8 cellular contexts compared by ENCODE assay signal in genomic region chr15:94327356-94327936, GRCh38.
A peak's percentile ranks its signal among the peaks of the same experiment; 100 is the strongest.
DNase-seq lines count a peak whose midpoint lies in the region; TF ChIP-seq lines count a peak whose summit lies in the region.

No MANE protein-coding gene starts in this region.

- H3K27me3 Mint-ChIP-seq in CD4-positive, alpha-beta memory T cell, result no peaks in the 10 kb centered on the region

- peaks cover 5 to 28% (median 11%) of the 10 kb centered on the region in 3 donors for H3K4me1 ChIP-seq in esophagus squamous epithelium
- H3K4me1 ChIP-seq in CD4-positive, alpha-beta memory T cell (ENCODE audit: insufficient read depth, low read length), result no peaks in the 10 kb centered on the region

- peak in 5 of 6 experiments; percentile 50 to 77 (median 59) for TF ChIP-seq CTCF in esophagus squamous epithelium (IDR thresholded peaks at IDR 0.05)

- no peaks in the 10 kb centered on the region for H3K36me3 ChIP-seq in esophagus squamous epithelium
- no peaks in the 10 kb centered on the region for H3K36me3 ChIP-seq in CD4-positive, alpha-beta memory T cell (ENCODE audit: insufficient read depth, low read length)

- H3K27me3 ChIP-seq in esophagus squamous epithelium, result no peaks in the 10 kb centered on the region
- H3K27me3 ChIP-seq in CD4-positive, alpha-beta memory T cell (ENCODE audit: insufficient read depth, low read length), result no peaks in the 10 kb centered on the region

- no peak overlapping the region for H3K27ac ChIP-seq in esophagus squamous epithelium
- no peak overlapping the region for H3K27ac ChIP-seq in CD4-positive, alpha-beta memory T cell (ENCODE audit: low read depth, low read length)

- H3K36me3 Mint-ChIP-seq in CD4-positive, alpha-beta memory T cell, result peaks cover 8% of the 10 kb centered on the region in 2 donors

- H3K4me1 Mint-ChIP-seq in CD4-positive, alpha-beta memory T cell, result peaks cover 5 to 9% (median 6%) of the 10 kb centered on the region in 4 donors

- DNase-seq in DMS53 (lab: John Stamatoyannopoulos, UW) (peak; percentile 53), HEK293T (ENCODE audit: extremely low spot score) (peak; percentile 36), OCI-M1 (lab: John Stamatoyannopoulos, UW) (peak; percentile 64), esophagus squamous epithelium (lab: John Stamatoyannopoulos, UW) (no peak), renal cortical epithelial cell (ENCODE audit: low read depth) (peak; percentile 36), DMS79 treated with DMSO at 0.1 percent for 48 hours (lab: John Stamatoyannopoulos, UW) (no peak), D341Med (ENCODE audit: low spot score) (no peak)
- DNase-seq in CD4-positive, alpha-beta memory T cell, result no peak

- CTCF ChIA-PET in HEK293T (lab: Yijun Ruan, JAX), result interaction anchor here (0.6 to 6.6 kb wide), 2 partner anchors 22 to 163 kb away, joined by 4 to 76 read pairs; no protein-coding TSS in a partner anchor
- CTCF ChIA-PET in CD4-positive, alpha-beta memory T cell (lab: Charles Lee; ENCODE audit: partially characterized antibody), result interaction anchor here (1.2 to 8.0 kb wide), 4 partner anchors 10 to 163 kb away, joined by 3 to 246 read pairs (median 6); no protein-coding TSS in a partner anchor

- no peak for TF ChIP-seq POLR2A in esophagus squamous epithelium (IDR thresholded peaks at IDR 0.05)

- no peak overlapping the region for H3K4me3 ChIP-seq in esophagus squamous epithelium
- no peak overlapping the region for H3K4me3 ChIP-seq in CD4-positive, alpha-beta memory T cell (ENCODE audit: low read length in 2 of 2)

- no peaks in the 10 kb centered on the region for H3K9me3 ChIP-seq in esophagus squamous epithelium
- no peaks in the 10 kb centered on the region for H3K9me3 ChIP-seq in CD4-positive, alpha-beta memory T cell (ENCODE audit: control insufficient read depth in 1 of 2, low read length in 2 of 2)

- POLR2A ChIA-PET in HEK293T (lab: Yijun Ruan, JAX), result no interaction called here
- POLR2A ChIA-PET in CD4-positive, alpha-beta memory T cell (lab: Charles Lee; ENCODE audit: partially characterized antibody), result no interaction called here

- H3K9me3 Mint-ChIP-seq in CD4-positive, alpha-beta memory T cell, result no peaks in the 10 kb centered on the region

- intact Hi-C loops in esophagus squamous epithelium (cut with DNase I), result no loop called here
- intact Hi-C loops in CD4-positive, alpha-beta memory T cell (cut with micrococcal nuclease), result no loop called here

- H3K27ac Mint-ChIP-seq in CD4-positive, alpha-beta memory T cell, result no peak overlapping the region

- 74 to 85% methylated on average over 2 of the region's 2 CpGs for WGBS in esophagus squamous epithelium, 2 donors

- no peak overlapping the region for H3K4me3 Mint-ChIP-seq in CD4-positive, alpha-beta memory T cell

TF ChIP-seq in HEK293T, 16 proteins besides CTCF, POLR2A, EP300 and RAD21:
- TF ChIP-seq FOXA1 (IDR thresholded peaks at IDR 0.05) (no peak), BHLHE40 (IDR thresholded peaks at IDR 0.05; ENCODE audit: borderline replicate concordance) (no peak), FOXM1 (IDR thresholded peaks at IDR 0.05; ENCODE audit: borderline replicate concordance) (no peak), NFRKB (IDR thresholded peaks at IDR 0.05) (no peak), TARDBP (IDR thresholded peaks at IDR 0.05) (no peak), FOXK2 (IDR thresholded peaks at IDR 0.05) (no peak), LEF1 (IDR thresholded peaks at IDR 0.05; ENCODE audit: borderline replicate concordance) (no peak), ZNF384 (IDR thresholded peaks at IDR 0.05) (no peak), CTBP1 (IDR thresholded peaks at IDR 0.05; ENCODE audit: borderline replicate concordance) (no peak), L3MBTL2 (conservative IDR thresholded peaks at IDR 0.05) (no peak), PKNOX1 (IDR thresholded peaks at IDR 0.05) (no peak), SP1 (IDR thresholded peaks at IDR 0.05) (no peak), HDGF (IDR thresholded peaks at IDR 0.05; ENCODE audit: borderline replicate concordance) (no peak)

Comparison
In these comparisons a context has a peak if more than half of its experiments do, and no peak if none do; other contexts are left out.
1. DNase-seq: peak in DMS53 (single experiment), HEK293T (single experiment), OCI-M1 (single experiment) and renal cortical epithelial cell (single experiment); none in esophagus squamous epithelium (single experiment), DMS79 treated with DMSO at 0.1 percent for 48 hours (single experiment), CD4-positive, alpha-beta memory T cell (0 of 5) and D341Med (single experiment).